Comparison of ENCODE assay signal across 17 cellular contexts in the genomic region with DNA sequence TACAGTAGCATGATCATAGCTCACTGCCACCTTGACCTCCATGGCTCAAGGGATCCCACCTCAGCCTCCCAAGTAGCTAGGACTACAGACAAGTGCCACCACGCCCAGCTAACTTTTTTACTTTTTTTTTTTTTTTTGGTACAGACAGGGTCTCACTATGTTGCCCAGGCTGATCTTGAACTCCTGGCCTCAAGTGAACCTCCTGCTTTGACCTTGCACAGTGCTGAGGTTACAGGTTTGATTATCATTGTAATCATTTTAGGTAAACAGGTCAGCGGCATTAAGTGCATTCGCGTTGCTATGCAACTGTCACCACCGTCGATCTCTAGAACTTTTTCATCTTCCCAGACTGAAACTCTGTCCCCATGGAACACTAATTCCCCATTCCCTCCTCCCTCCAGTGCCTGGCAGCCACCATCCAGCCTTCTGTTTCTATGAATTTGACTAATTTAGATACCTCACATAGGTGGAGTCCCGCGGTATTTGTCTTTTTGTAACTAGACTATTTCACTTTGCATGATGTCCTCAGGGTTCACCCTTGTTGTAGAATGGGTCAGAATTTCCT. TPM values are rescaled to one million over a fixed set of nuclear protein-coding genes. Genes with fewer than 3 reads are reported as not detected.
DNase-seq lines count a peak whose midpoint lies in the region; ATAC-seq and TF ChIP-seq lines count a peak whose summit lies in the region.
"Had no signal": no experiment of that assay in that cellular context is flagged by ENCODE, and none has a peak within 500 bp of the region (broad histone marks: within the 10 kb centered on the region; RNA-seq: fewer than 3 reads in every experiment).

No MANE protein-coding gene starts in this region.

- POLR2A ChIA-PET in CD8-positive, alpha-beta memory T cell (lab: Charles Lee), result interaction anchor here (0.7 to 2.6 kb wide), 2 partner anchors 26 to 122 kb away, joined by 3 to 7 read pairs; no protein-coding TSS in a partner anchor
- POLR2A ChIA-PET in activated naive CD8-positive, alpha-beta T cell treated with anti-CD3 and anti-CD28 coated beads, Interleukin-2, amount 10 ng/mL, durations not matched to agents 7 days and 5 days (lab: Charles Lee), result interaction anchor here (1.1 to 1.2 kb wide), 2 partner anchors 24 to 27 kb away, joined by 3 to 4 read pairs; no protein-coding TSS in a partner anchor

- TF ChIP-seq CTCF in nephron progenitor cell (IDR thresholded peaks at IDR 0.05), result no peak

- H3K27ac ChIP-seq in CD8-positive, alpha-beta memory T cell (ENCODE audit: low read depth, low read length), result no peak overlapping the region
- H3K27ac ChIP-seq: 22Rv1, C4-2B, esophagus muscularis mucosa, heart right ventricle, suprapubic skin had no signal

- no peaks in the 10 kb centered on the region for H3K9me3 ChIP-seq in CD8-positive, alpha-beta memory T cell (ENCODE audit: low read length)

- CTCF ChIA-PET in CD8-positive, alpha-beta memory T cell (lab: Charles Lee), result interaction anchor here (0.9 to 2.0 kb wide), 4 partner anchors 9 to 87 kb away, joined by 3 to 6 read pairs (median 4); no protein-coding TSS in a partner anchor

- ATAC-seq in activated naive CD8-positive, alpha-beta T cell treated with anti-CD3 and anti-CD28 coated beads, Interleukin-2, amount 10 ng/mL, durations not matched to agents 7 days and 5 days (ENCODE audit: low read depth), result no peak
- ATAC-seq in HG02763 (IDR thresholded peaks at IDR 0.05; ENCODE audit: unreplicated experiment), result no peak
- ATAC-seq in GM19324 (IDR thresholded peaks at IDR 0.05; ENCODE audit: low FRiP score, unreplicated experiment), result no peak
- ATAC-seq: heart right ventricle had no signal

- no peaks in the 10 kb centered on the region for H3K9me3 Mint-ChIP-seq in CD8-positive, alpha-beta memory T cell
- peaks cover 7% of the 10 kb centered on the region for H3K9me3 Mint-ChIP-seq in activated naive CD8-positive, alpha-beta T cell treated with anti-CD3 and anti-CD28 coated beads, Interleukin-2, amount 10 ng/mL, durations not matched to agents 7 days and 5 days
- H3K9me3 Mint-ChIP-seq in nephron progenitor cell, result peaks cover 9% of the 10 kb centered on the region

- peaks cover 10 to 38% (median 16%) of the 10 kb centered on the region in 3 donors for H3K36me3 Mint-ChIP-seq in CD8-positive, alpha-beta memory T cell
- peaks cover 48% of the 10 kb centered on the region for H3K36me3 Mint-ChIP-seq in activated naive CD8-positive, alpha-beta T cell treated with anti-CD3 and anti-CD28 coated beads, Interleukin-2, amount 10 ng/mL, durations not matched to agents 7 days and 5 days
- H3K36me3 Mint-ChIP-seq in nephron progenitor cell (ENCODE audit: low read depth), result peaks cover 5% of the 10 kb centered on the region

- DNase-seq in NCI-H526 (lab: John Stamatoyannopoulos, UW) (peak; percentile 13 to 48), NCI-H526 treated with DMSO at 0.1 percent for 48 hours (lab: John Stamatoyannopoulos, UW) (no peak), nephron progenitor cell (no peak), AG08396 (ENCODE audit: low spot score) (no peak)
- no peak for DNase-seq in CD8-positive, alpha-beta memory T cell
- peak; percentile 15 for DNase-seq in activated naive CD8-positive, alpha-beta T cell treated with anti-CD3 and anti-CD28 coated beads, Interleukin-2, amount 10 ng/mL, durations not matched to agents 7 days and 5 days
- DNase-seq: GOT3, heart right ventricle, NCI-H2081 treated with DMSO at 0.1 percent for 48 hours, NCI-H748 treated with DMSO at 0.1 percent for 48 hours had no signal

- H3K4me3 ChIP-seq in CD8-positive, alpha-beta memory T cell (ENCODE audit: low read length), result no peak overlapping the region
- H3K4me3 ChIP-seq: esophagus muscularis mucosa, heart right ventricle, suprapubic skin had no signal

- no peaks in the 10 kb centered on the region for H3K27me3 ChIP-seq in CD8-positive, alpha-beta memory T cell (ENCODE audit: insufficient read depth, low read length, poor library complexity, severe bottlenecking)
- H3K27me3 ChIP-seq: esophagus muscularis mucosa, heart right ventricle, suprapubic skin had no signal

- H3K27me3 Mint-ChIP-seq in CD8-positive, alpha-beta memory T cell, result no peaks in the 10 kb centered on the region
- no peaks in the 10 kb centered on the region for H3K27me3 Mint-ChIP-seq in activated naive CD8-positive, alpha-beta T cell treated with anti-CD3 and anti-CD28 coated beads, Interleukin-2, amount 10 ng/mL, durations not matched to agents 7 days and 5 days
- no peaks in the 10 kb centered on the region for H3K27me3 Mint-ChIP-seq in nephron progenitor cell (ENCODE audit: low read depth, poor library complexity)
- H3K27me3 Mint-ChIP-seq: dendritic cell treated with granulocyte-macrophage colony-stimulating factor and Interleukin-4, amounts not matched to agents 40 ng/mL and 50 ng/mL, for 4 days had no signal

- H3K4me1 ChIP-seq in CD8-positive, alpha-beta memory T cell (ENCODE audit: insufficient read depth, low read length), result peaks cover 23% of the 10 kb centered on the region

- H3K36me3 ChIP-seq in CD8-positive, alpha-beta memory T cell (ENCODE audit: insufficient read depth, low read length), result peaks cover 11% of the 10 kb centered on the region
- H3K36me3 ChIP-seq: esophagus muscularis mucosa, heart right ventricle, suprapubic skin had no signal

- peaks cover 31 to 59% (median 43%) of the 10 kb centered on the region in 3 donors for H3K4me1 Mint-ChIP-seq in CD8-positive, alpha-beta memory T cell
- peaks cover 49% of the 10 kb centered on the region for H3K4me1 Mint-ChIP-seq in activated naive CD8-positive, alpha-beta T cell treated with anti-CD3 and anti-CD28 coated beads, Interleukin-2, amount 10 ng/mL, durations not matched to agents 7 days and 5 days
- H3K4me1 Mint-ChIP-seq in nephron progenitor cell, result peaks cover 65% of the 10 kb centered on the region

- H3K4me3 Mint-ChIP-seq in CD8-positive, alpha-beta memory T cell, result peak overlapping the region in 2 of 7 donors; percentile 30 to 74
- no peak overlapping the region for H3K4me3 Mint-ChIP-seq in activated naive CD8-positive, alpha-beta T cell treated with anti-CD3 and anti-CD28 coated beads, Interleukin-2, amount 10 ng/mL, durations not matched to agents 7 days and 5 days
- no peak overlapping the region for H3K4me3 Mint-ChIP-seq in nephron progenitor cell
- H3K4me3 Mint-ChIP-seq: dendritic cell treated with granulocyte-macrophage colony-stimulating factor and Interleukin-4, amounts not matched to agents 40 ng/mL and 50 ng/mL, for 4 days had no signal

- H3K27ac Mint-ChIP-seq in CD8-positive, alpha-beta memory T cell, result peak overlapping the region in 7 of 8 donors; percentile 35 to 75 (median 61)
- H3K27ac Mint-ChIP-seq in activated naive CD8-positive, alpha-beta T cell treated with anti-CD3 and anti-CD28 coated beads, Interleukin-2, amount 10 ng/mL, durations not matched to agents 7 days and 5 days, result no peak overlapping the region
- peak overlapping the region; percentile 54 for H3K27ac Mint-ChIP-seq in nephron progenitor cell

RNA-seq across cellular contexts. Expression of gene CARD19, which starts 5.8 kb away (rescaled TPM):
- total RNA-seq in CD8-positive, alpha-beta memory T cell, result 10 to 100 TPM; 43.2 to 43.6 TPM
- 66.4 TPM for polyA plus RNA-seq in CD8-positive, alpha-beta memory T cell
- 10 to 100 TPM; 68.1 to 68.2 TPM for total RNA-seq in activated naive CD8-positive, alpha-beta T cell treated with anti-CD3 and anti-CD28 coated beads, Interleukin-2, amount 10 ng/mL, durations not matched to agents 7 days and 5 days

RNA-seq across cellular contexts. Expression of gene SUSD3, which starts 31.7 kb away (rescaled TPM):
- total RNA-seq in CD8-positive, alpha-beta memory T cell, result 10 to 100 TPM; 11.3 to 12.3 TPM
- 103 TPM for polyA plus RNA-seq in CD8-positive, alpha-beta memory T cell
- 10 to 100 TPM; 68.0 to 70.4 TPM for total RNA-seq in activated naive CD8-positive, alpha-beta T cell treated with anti-CD3 and anti-CD28 coated beads, Interleukin-2, amount 10 ng/mL, durations not matched to agents 7 days and 5 days

RNA-seq across cellular contexts. Expression of gene NINJ1, which starts 43.9 kb away (rescaled TPM):
- 10 to 100 TPM; 59.9 to 62.9 TPM for total RNA-seq in CD8-positive, alpha-beta memory T cell
- polyA plus RNA-seq in CD8-positive, alpha-beta memory T cell, result 103 TPM
- total RNA-seq in activated naive CD8-positive, alpha-beta T cell treated with anti-CD3 and anti-CD28 coated beads, Interleukin-2, amount 10 ng/mL, durations not matched to agents 7 days and 5 days, result 10 to 100 TPM; 29.5 to 30.4 TPM

Comparison
In these comparisons a context has a peak if more than half of its experiments do, and no peak if none do; other contexts are left out.
1. DNase-seq: peak in NCI-H526 (2 of 2) and activated naive CD8-positive, alpha-beta T cell treated with anti-CD3 and anti-CD28 coated beads, Interleukin-2, amount 10 ng/mL, durations not matched to agents 7 days and 5 days (single experiment); none in NCI-H526 treated with DMSO at 0.1 percent for 48 hours (single experiment), CD8-positive, alpha-beta memory T cell (0 of 5), nephron progenitor cell (single experiment) and AG08396 (single experiment).
2. RNA of gene SUSD3, which starts 31.7 kb away (total RNA-seq): 68.0 to 70.4 TPM in activated naive CD8-positive, alpha-beta T cell treated with anti-CD3 and anti-CD28 coated beads, Interleukin-2, amount 10 ng/mL, durations not matched to agents 7 days and 5 days; 11.3 to 12.3 TPM in CD8-positive, alpha-beta memory T cell; every median in the first group is over 4 times any median in the second.